ENCODE assay signal across 1 cellular context in genomic region chr17:81165246-81166032, GRCh38.
TF ChIP-seq lines count a peak whose summit lies in the region.

Gene PVALEF (plus strand): TSS chr17:81165507. CDS start chr17:81181227, 15,720 bp downstream.

TF ChIP-seq in HepG2, 621 proteins besides CTCF, POLR2A, EP300 and RAD21 (continued from another document and continues in another):
- TF ChIP-seq MLXIP (CRISPR knock-in tag; IDR thresholded peaks at IDR 0.05; ENCODE audit: borderline replicate concordance) = no peak
- no peak; the same call in 1 of the 2 replicates for TF ChIP-seq EEA1 (CRISPR knock-in tag; IDR thresholded peaks at IDR 0.05; ENCODE audit: borderline replicate concordance)
- TF ChIP-seq ZNF7 (CRISPR knock-in tag; IDR thresholded peaks at IDR 0.05) = peak; percentile 25; the same call in 1 of the 2 replicates
- TF ChIP-seq ZNF512B (CRISPR knock-in tag; IDR thresholded peaks at IDR 0.05; ENCODE audit: borderline replicate concordance) = peak; percentile 94
- TF ChIP-seq CBX1 (IDR thresholded peaks at IDR 0.05; ENCODE audit: low read depth) = no peak
- no peak for TF ChIP-seq ZBTB8A (CRISPR knock-in tag; IDR thresholded peaks at IDR 0.05; ENCODE audit: borderline replicate concordance, low read depth)
- 0 out of 2 replicates have a peak, but pooled peaks have one; percentile 38 for TF ChIP-seq CAMTA2 (CRISPR knock-in tag; IDR thresholded peaks at IDR 0.05; ENCODE audit: borderline replicate concordance)
- peak; percentile 74 for TF ChIP-seq ZNF574 (CRISPR knock-in tag; IDR thresholded peaks at IDR 0.05)
- TF ChIP-seq ZNF430 (CRISPR knock-in tag; IDR thresholded peaks at IDR 0.05) = peak; percentile 42; the same call in 1 of the 2 replicates
- TF ChIP-seq CREB1 (IDR thresholded peaks at IDR 0.05) = no peak
- TF ChIP-seq CREB1 (CRISPR knock-in tag; IDR thresholded peaks at IDR 0.05) = no peak
- peak; percentile 91 for TF ChIP-seq ZFX (CRISPR knock-in tag; IDR thresholded peaks at IDR 0.05; ENCODE audit: low read depth)
- 0 out of 2 replicates have a peak, but pooled peaks have one; percentile 3 for TF ChIP-seq ZNF451 (CRISPR knock-in tag; IDR thresholded peaks at IDR 0.05)
- TF ChIP-seq ZNF354B (CRISPR knock-in tag; IDR thresholded peaks at IDR 0.05) = 0 out of 2 replicates have a peak, but pooled peaks have one; percentile 53
- no peak for TF ChIP-seq ZSCAN5A (CRISPR knock-in tag; IDR thresholded peaks at IDR 0.05; ENCODE audit: borderline replicate concordance)
- TF ChIP-seq ZNF232 (CRISPR knock-in tag; IDR thresholded peaks at IDR 0.05; ENCODE audit: borderline replicate concordance) = peak; percentile 48; the same call in 1 of the 2 replicates
- no peak; the same call in 1 of the 2 replicates for TF ChIP-seq MAF1 (CRISPR knock-in tag; IDR thresholded peaks at IDR 0.05; ENCODE audit: borderline replicate concordance)
- peak; percentile 50; the same call in 1 of the 3 replicates for TF ChIP-seq MXI1 (IDR thresholded peaks at IDR 0.05; ENCODE audit: borderline replicate concordance, low read depth, low read length)
- TF ChIP-seq HOXA5 (CRISPR knock-in tag; IDR thresholded peaks at IDR 0.05) = peak; percentile 61
- TF ChIP-seq ELK4 (CRISPR knock-in tag; IDR thresholded peaks at IDR 0.05; ENCODE audit: borderline replicate concordance) = no peak
- TF ChIP-seq ZNF543 (CRISPR knock-in tag; IDR thresholded peaks at IDR 0.05) = no peak
- peak; percentile 87 for TF ChIP-seq ZBTB20 (CRISPR knock-in tag; IDR thresholded peaks at IDR 0.05; ENCODE audit: borderline replicate concordance, low read depth)
- TF ChIP-seq ARID2 (CRISPR knock-in tag; IDR thresholded peaks at IDR 0.05; ENCODE audit: borderline replicate concordance) = no peak
- no peak for TF ChIP-seq ZBTB3 (CRISPR knock-in tag; IDR thresholded peaks at IDR 0.05; ENCODE audit: borderline replicate concordance, low read depth)
- TF ChIP-seq ZNF367 (CRISPR knock-in tag; IDR thresholded peaks at IDR 0.05; ENCODE audit: borderline replicate concordance) = no peak
- TF ChIP-seq ZNF329 (CRISPR knock-in tag; IDR thresholded peaks at IDR 0.05; ENCODE audit: low read depth) = no peak
- TF ChIP-seq THAP9 (CRISPR knock-in tag; IDR thresholded peaks at IDR 0.05; ENCODE audit: borderline replicate concordance) = peak; percentile 55; the same call in 1 of the 2 replicates
- peak; percentile 29; the same call in 1 of the 2 replicates for TF ChIP-seq DPF2 (CRISPR knock-in tag; IDR thresholded peaks at IDR 0.05; ENCODE audit: borderline replicate concordance, low read depth)
- TF ChIP-seq ZEB1 (IDR thresholded peaks at IDR 0.05; ENCODE audit: insufficient replicate concordance, low read depth) = peak; percentile 70
- peak; percentile 94 for TF ChIP-seq ZNF552 (CRISPR knock-in tag; IDR thresholded peaks at IDR 0.05; ENCODE audit: borderline replicate concordance)
- peak; percentile 42; the same call in 1 of the 2 replicates for TF ChIP-seq ZNF800 (CRISPR knock-in tag; IDR thresholded peaks at IDR 0.05)
- peak; percentile 62; the same call in 1 of the 2 replicates for TF ChIP-seq NRL (CRISPR knock-in tag; IDR thresholded peaks at IDR 0.05; ENCODE audit: borderline replicate concordance)
- no peak; the same call in 1 of the 2 replicates for TF ChIP-seq ZNF605 (CRISPR knock-in tag; IDR thresholded peaks at IDR 0.05)
- TF ChIP-seq GFI1 (CRISPR knock-in tag; IDR thresholded peaks at IDR 0.05; ENCODE audit: borderline replicate concordance) = peak; percentile 59; the same call in 1 of the 2 replicates
- no peak for TF ChIP-seq ZNF672 (CRISPR knock-in tag; IDR thresholded peaks at IDR 0.05)
- TF ChIP-seq TFAP4 (IDR thresholded peaks at IDR 0.05; ENCODE audit: borderline replicate concordance, low read depth) = peak; percentile 25; the same call in 1 of the 2 replicates
- TF ChIP-seq FOXK1 (CRISPR knock-in tag; IDR thresholded peaks at IDR 0.05; ENCODE audit: borderline replicate concordance, low read depth) = peak; percentile 50; the same call in 1 of the 2 replicates
- no peak for TF ChIP-seq KDM5A (IDR thresholded peaks at IDR 0.05; ENCODE audit: borderline replicate concordance, low read length)
